In genomic region chr22:32708835-32709234, GRCh38 we compare ENCODE assay signal across 20 cellular contexts.
DNase-seq lines count a peak whose midpoint lies in the region; ATAC-seq, FAIRE-seq and TF ChIP-seq lines count a peak whose summit lies in the region.
"Had no signal": no experiment of that assay in that cellular context is flagged by ENCODE, and none has a peak within 500 bp of the region (broad histone marks: within the 10 kb centered on the region; RNA-seq: fewer than 3 reads in every experiment).

No MANE protein-coding gene starts in this region.

- no peaks in the 10 kb centered on the region for H3K36me3 ChIP-seq in HepG2 (replicated peaks in 1 of 2; ENCODE audit: control insufficient read depth in 1 of 2, insufficient read depth in 2 of 2, low read length in 2 of 2)
- no peaks in the 10 kb centered on the region for H3K36me3 ChIP-seq in right lobe of liver
- H3K36me3 ChIP-seq: SJSA1, upper lobe of left lung had no signal

- H2AFZ ChIP-seq in HepG2 (ENCODE audit: low read length): no peak overlapping the region

- no peak overlapping the region for H3K4me3 Mint-ChIP-seq in dendritic cell treated with granulocyte-macrophage colony-stimulating factor and Interleukin-4, amounts not matched to agents 40 ng/mL and 50 ng/mL, for 4 days
- no peak overlapping the region for H3K4me3 Mint-ChIP-seq in stimulated activated effector memory CD8-positive, alpha-beta T cell treated with anti-CD3 and anti-CD28 coated beads, Interleukin-12 subunit alpha, Interleukin-12 subunit beta, amount 100 ng/mL, for 72 hours
- H3K4me3 Mint-ChIP-seq: stimulated activated naive B cell treated with anti-CD40 and anti-IgM and Interleukin-4, amounts not matched to agents 10 μg/mL and 1 μg/mL and 100 μg/mL, for 72 hours had no signal

- H3K4me2 ChIP-seq in HepG2 (ENCODE audit: low read depth, low read length): no peak overlapping the region

- H3K9me3 Mint-ChIP-seq in dendritic cell treated with granulocyte-macrophage colony-stimulating factor and Interleukin-4, amounts not matched to agents 40 ng/mL and 50 ng/mL, for 4 days: peaks cover 54% of the 10 kb centered on the region
- H3K9me3 Mint-ChIP-seq in stimulated activated effector memory CD8-positive, alpha-beta T cell treated with anti-CD3 and anti-CD28 coated beads, Interleukin-12 subunit alpha, Interleukin-12 subunit beta, amount 100 ng/mL, for 72 hours: peaks cover 10% of the 10 kb centered on the region

- intact Hi-C loops in HepG2 (cut with micrococcal nuclease; ENCODE audit: unreplicated experiment): no loop called here
- intact Hi-C loops in right lobe of liver (cut with DNase I): no loop called here
- intact Hi-C loops in dendritic cell treated with granulocyte-macrophage colony-stimulating factor and Interleukin-4, amounts not matched to agents 40 ng/mL and 50 ng/mL, for 4 days (cut with micrococcal nuclease): no loop called here

- H4K20me1 ChIP-seq in HepG2 (ENCODE audit: insufficient read depth, low read length): no peaks in the 10 kb centered on the region

- TF ChIP-seq POLR2A in HepG2 (IDR thresholded peaks at IDR 0.05; ENCODE audit: insufficient read depth in 1 of 2, low read depth in 2 of 2, low read length in 2 of 2) (no peak), right lobe of liver (IDR thresholded peaks at IDR 0.05) (no peak)

- POLR2A ChIA-PET in HepG2 (lab: Yijun Ruan, JAX): interaction anchor here (1.5 kb wide), 1 partner anchor 12 kb away, joined by 4 read pairs; no protein-coding TSS in a partner anchor

- TF ChIP-seq CTCF in HepG2 (CRISPR knock-in tag; IDR thresholded peaks at IDR 0.05): no peak
- no peak for TF ChIP-seq CTCF in right lobe of liver (IDR thresholded peaks at IDR 0.05)

- H3K27ac ChIP-seq in HepG2 (ENCODE audit: extremely low read length, insufficient read depth, low read length): no peak overlapping the region
- H3K27ac ChIP-seq in right lobe of liver: no peak overlapping the region
- H3K27ac ChIP-seq: SJSA1, upper lobe of left lung had no signal

- peaks cover 21% of the 10 kb centered on the region for H3K36me3 Mint-ChIP-seq in dendritic cell treated with granulocyte-macrophage colony-stimulating factor and Interleukin-4, amounts not matched to agents 40 ng/mL and 50 ng/mL, for 4 days (ENCODE audit: low read depth)
- no peaks in the 10 kb centered on the region for H3K36me3 Mint-ChIP-seq in stimulated activated effector memory CD8-positive, alpha-beta T cell treated with anti-CD3 and anti-CD28 coated beads, Interleukin-12 subunit alpha, Interleukin-12 subunit beta, amount 100 ng/mL, for 72 hours

- ATAC-seq in HepG2 (no peak), right lobe of liver (no peak)
- ATAC-seq in stimulated activated effector memory CD8-positive, alpha-beta T cell treated with anti-CD3 and anti-CD28 coated beads, Interleukin-12 subunit alpha, Interleukin-12 subunit beta, amount 100 ng/mL, for 72 hours: no peak
- ATAC-seq: esophagus mucosa; HCT116; stimulated activated naive B cell treated with anti-CD40 and anti-IgM and Interleukin-4, amounts not matched to agents 10 μg/mL and 1 μg/mL and 100 μg/mL, for 72 hours had no signal

- DNase-seq in HepG2 (ENCODE audit: low spot score): no peak
- DNase-seq in right lobe of liver: no peak
- peak; percentile 57 for DNase-seq in islet precursor cell
- no peak for DNase-seq in stimulated activated effector memory CD8-positive, alpha-beta T cell treated with anti-CD3 and anti-CD28 coated beads, Interleukin-12 subunit alpha, Interleukin-12 subunit beta, amount 100 ng/mL, for 72 hours (ENCODE audit: low spot score in 2 of 2)
- no peak for DNase-seq in NCI-H82 treated with DMSO at 0.1 percent for 48 hours (lab: John Stamatoyannopoulos, UW; ENCODE audit: unreplicated experiment)
- no peak for DNase-seq in NCI-H446 treated with DMSO at 0.1 percent for 48 hours (lab: John Stamatoyannopoulos, UW)
- no peak for DNase-seq in effector CD4-positive, alpha-beta T cell
- DNase-seq: activated CD4-positive, alpha-beta T cell treated with anti-CD3 and anti-CD28 coated beads for 1 hour; activated gamma-delta T cell treated with Interleukin-2 at 50 U/mL for 16 hours; anterior cingulate cortex; COR-L47; GDM1; NCI-H1694; stimulated activated naive B cell treated with anti-CD40 and anti-IgM and Interleukin-4, amounts not matched to agents 10 μg/mL and 1 μg/mL and 100 μg/mL, for 72 hours had no signal

- H3K27me3 ChIP-seq in HepG2 (ENCODE audit: control insufficient read depth in 1 of 2, insufficient read depth in 2 of 2, low read length in 2 of 2) (no peaks in the 10 kb centered on the region), right lobe of liver (no peaks in the 10 kb centered on the region)
- H3K27me3 ChIP-seq: SJSA1, upper lobe of left lung had no signal

- peak overlapping the region; percentile 22 for H3K27ac Mint-ChIP-seq in dendritic cell treated with granulocyte-macrophage colony-stimulating factor and Interleukin-4, amounts not matched to agents 40 ng/mL and 50 ng/mL, for 4 days
- no peak overlapping the region for H3K27ac Mint-ChIP-seq in stimulated activated effector memory CD8-positive, alpha-beta T cell treated with anti-CD3 and anti-CD28 coated beads, Interleukin-12 subunit alpha, Interleukin-12 subunit beta, amount 100 ng/mL, for 72 hours
- H3K27ac Mint-ChIP-seq: stimulated activated naive B cell treated with anti-CD40 and anti-IgM and Interleukin-4, amounts not matched to agents 10 μg/mL and 1 μg/mL and 100 μg/mL, for 72 hours had no signal

- WGBS in HepG2 (ENCODE audit: low lambda C conversion rate): 86% methylated on average over 6 of the region's 10 CpGs
- 83% methylated on average over 1 of the region's 10 CpGs for WGBS in right lobe of liver (ENCODE audit: insufficient coverage, low coverage, low lambda C conversion rate, missing lambda C conversion rate)

- H3K4me3 ChIP-seq in HepG2 (replicated peaks in 1 of 3; ENCODE audit: insufficient read depth in 1 of 3, low read depth in 2 of 3, low read length in 3 of 3) (no peak overlapping the region), right lobe of liver (no peak overlapping the region)
- H3K4me3 ChIP-seq: coronary artery, SJSA1, upper lobe of left lung had no signal

- no peak for TF ChIP-seq EP300 in HepG2 (IDR thresholded peaks at IDR 0.05; ENCODE audit: low read depth in 2 of 2, low read length in 2 of 2)
- no peak for TF ChIP-seq EP300 in HepG2 (CRISPR knock-in tag; IDR thresholded peaks at IDR 0.05; ENCODE audit: borderline replicate concordance)

- BruUV-seq in HepG2 (replicated peaks; lab: Mats Ljungman, UMichigan): no TSS peak

- peaks cover 39% of the 10 kb centered on the region for H3K4me1 Mint-ChIP-seq in dendritic cell treated with granulocyte-macrophage colony-stimulating factor and Interleukin-4, amounts not matched to agents 40 ng/mL and 50 ng/mL, for 4 days (ENCODE audit: low read depth)
- no peaks in the 10 kb centered on the region for H3K4me1 Mint-ChIP-seq in stimulated activated effector memory CD8-positive, alpha-beta T cell treated with anti-CD3 and anti-CD28 coated beads, Interleukin-12 subunit alpha, Interleukin-12 subunit beta, amount 100 ng/mL, for 72 hours

- no peak for TF ChIP-seq RAD21 in HepG2 (CRISPR knock-in tag; IDR thresholded peaks at IDR 0.05)

- H3K9ac ChIP-seq in HepG2 (ENCODE audit: insufficient read depth, low read depth, low read length): no peak overlapping the region

- no peak for FAIRE-seq in HepG2 (lab: Jason Lieb, UNC)

- peaks cover 23% of the 10 kb centered on the region for H3K9me3 ChIP-seq in HepG2 (ENCODE audit: low read length)
- H3K9me3 ChIP-seq in right lobe of liver: peaks cover 0 to 13% (median 3%) of the 10 kb centered on the region in 4 donors

- peaks cover 13% of the 10 kb centered on the region for H3K27me3 Mint-ChIP-seq in dendritic cell treated with granulocyte-macrophage colony-stimulating factor and Interleukin-4, amounts not matched to agents 40 ng/mL and 50 ng/mL, for 4 days

- CTCF ChIA-PET in HepG2 (lab: Yijun Ruan, JAX; ENCODE audit: low intra/inter-chr PET ratio, low total read pairs): no interaction called here

- no peaks in the 10 kb centered on the region for H3K79me2 ChIP-seq in HepG2 (ENCODE audit: insufficient read depth, low read length)

- in situ Hi-C loops in HepG2 (cut with HindIII; ENCODE audit: extremely low pct_ligation_motif_present, low pct_unique_long_range_greater_than_20kb): no loop called here

- H3K4me1 ChIP-seq in HepG2 (ENCODE audit: insufficient read depth, low read length) (0 out of 2 replicates have a peak, but pooled peaks cover 5% of the 10 kb centered on the region), right lobe of liver (no peaks in the 10 kb centered on the region)
- H3K4me1 ChIP-seq: SJSA1 had no signal

TF ChIP-seq in HepG2, 621 proteins besides CTCF, POLR2A, EP300 and RAD21:
- no peak for TF ChIP-seq KMT2B (CRISPR knock-in tag; IDR thresholded peaks at IDR 0.05)
- TF ChIP-seq, protein P1, sequence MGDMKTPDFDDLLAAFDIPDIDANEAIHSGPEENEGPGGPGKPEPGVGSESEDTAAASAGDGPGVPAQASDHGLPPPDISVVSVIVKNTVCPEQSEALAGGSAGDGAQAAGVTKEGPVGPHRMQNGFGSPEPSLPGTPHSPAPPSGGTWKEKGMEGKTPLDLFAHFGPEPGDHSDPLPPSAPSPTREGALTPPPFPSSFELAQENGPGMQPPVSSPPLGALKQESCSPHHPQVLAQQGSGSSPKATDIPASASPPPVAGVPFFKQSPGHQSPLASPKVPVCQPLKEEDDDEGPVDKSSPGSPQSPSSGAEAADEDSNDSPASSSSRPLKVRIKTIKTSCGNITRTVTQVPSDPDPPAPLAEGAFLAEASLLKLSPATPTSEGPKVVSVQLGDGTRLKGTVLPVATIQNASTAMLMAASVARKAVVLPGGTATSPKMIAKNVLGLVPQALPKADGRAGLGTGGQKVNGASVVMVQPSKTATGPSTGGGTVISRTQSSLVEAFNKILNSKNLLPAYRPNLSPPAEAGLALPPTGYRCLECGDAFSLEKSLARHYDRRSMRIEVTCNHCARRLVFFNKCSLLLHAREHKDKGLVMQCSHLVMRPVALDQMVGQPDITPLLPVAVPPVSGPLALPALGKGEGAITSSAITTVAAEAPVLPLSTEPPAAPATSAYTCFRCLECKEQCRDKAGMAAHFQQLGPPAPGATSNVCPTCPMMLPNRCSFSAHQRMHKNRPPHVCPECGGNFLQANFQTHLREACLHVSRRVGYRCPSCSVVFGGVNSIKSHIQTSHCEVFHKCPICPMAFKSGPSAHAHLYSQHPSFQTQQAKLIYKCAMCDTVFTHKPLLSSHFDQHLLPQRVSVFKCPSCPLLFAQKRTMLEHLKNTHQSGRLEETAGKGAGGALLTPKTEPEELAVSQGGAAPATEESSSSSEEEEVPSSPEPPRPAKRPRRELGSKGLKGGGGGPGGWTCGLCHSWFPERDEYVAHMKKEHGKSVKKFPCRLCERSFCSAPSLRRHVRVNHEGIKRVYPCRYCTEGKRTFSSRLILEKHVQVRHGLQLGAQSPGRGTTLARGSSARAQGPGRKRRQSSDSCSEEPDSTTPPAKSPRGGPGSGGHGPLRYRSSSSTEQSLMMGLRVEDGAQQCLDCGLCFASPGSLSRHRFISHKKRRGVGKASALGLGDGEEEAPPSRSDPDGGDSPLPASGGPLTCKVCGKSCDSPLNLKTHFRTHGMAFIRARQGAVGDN (CRISPR knock-in tag; IDR thresholded peaks at IDR 0.05): peak; percentile 11; the same call in 1 of the 2 replicates
